8 cellular contexts compared by ENCODE assay signal in the genomic region with DNA sequence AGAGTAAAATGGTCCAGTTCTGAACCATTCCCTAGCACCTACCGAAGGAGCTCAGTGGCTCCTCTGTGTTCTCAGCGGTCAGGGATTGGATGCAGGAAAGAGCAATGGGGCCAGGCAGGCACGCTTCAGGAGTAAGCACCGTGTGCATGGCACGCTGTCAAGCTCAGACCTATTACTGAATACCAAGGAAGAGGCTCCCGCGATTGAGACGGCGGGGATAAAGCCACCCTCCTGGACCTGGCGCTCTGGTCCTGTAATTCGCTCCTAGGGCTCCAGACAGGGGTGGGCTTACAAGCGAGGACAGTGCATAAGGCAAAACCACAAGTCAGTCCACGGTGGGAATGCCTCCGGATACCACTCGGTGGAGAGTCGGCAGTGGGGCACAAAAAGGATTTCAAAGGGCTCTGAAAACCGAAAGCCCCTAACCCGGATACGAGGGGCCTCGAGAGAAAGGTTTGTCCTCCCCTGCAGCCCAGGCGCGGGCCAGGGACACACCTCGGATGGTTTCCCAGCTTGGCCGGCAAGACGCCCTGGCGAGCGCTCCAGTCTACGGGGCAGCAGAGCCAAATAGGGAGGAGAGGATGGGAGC. TPM values are rescaled to one million over a fixed set of nuclear protein-coding genes. Genes with fewer than 3 reads are reported as not detected.
A peak's percentile ranks its signal among the peaks of the same experiment; 100 is the strongest.
DNase-seq lines count a peak whose midpoint lies in the region; ATAC-seq and TF ChIP-seq lines count a peak whose summit lies in the region.

No MANE protein-coding gene starts in this region.

- H4K20me1 ChIP-seq in BLaER1 treated with 17β-estradiol and CSF1 and Interleukin-3, amounts not matched to agents 10 nM and 100 nM = peaks cover 0 to 26% (median under 1%) of the 10 kb centered on the region in 11 experiments; a peak in 8 of 22 replicates
- H4K20me1 ChIP-seq in OCI-LY7 (ENCODE audit: insufficient read depth, low read length) = peaks cover 4% of the 10 kb centered on the region

- WGBS in body of pancreas, 2 donors = 23 to 43% methylated on average over 14 to 28 of the region's 28 CpGs

- H3K27me3 ChIP-seq in BLaER1 treated with 17β-estradiol and CSF1 and Interleukin-3, amounts not matched to agents 10 nM and 100 nM = no peaks in the 10 kb centered on the region
- no peaks in the 10 kb centered on the region for H3K27me3 ChIP-seq in body of pancreas

- peak overlapping the region in 9 of 11 experiments; percentile 75 to 89 (median 85); a peak in 19 of 22 replicates for H3K27ac ChIP-seq in BLaER1 treated with 17β-estradiol and CSF1 and Interleukin-3, amounts not matched to agents 10 nM and 100 nM
- no peak overlapping the region for H3K27ac ChIP-seq in OCI-LY7 (ENCODE audit: low read depth, low read length, poor library complexity, severe bottlenecking)
- H3K27ac ChIP-seq in body of pancreas = peak overlapping the region in 2 of 4 donors; percentile 70 to 76

- peaks cover 17 to 30% (median 20%) of the 10 kb centered on the region in 10 experiments for H3K4me1 ChIP-seq in BLaER1 treated with 17β-estradiol and CSF1 and Interleukin-3, amounts not matched to agents 10 nM and 100 nM
- H3K4me1 ChIP-seq in OCI-LY7 (ENCODE audit: insufficient read depth, low read length, poor library complexity, severe bottlenecking) (peaks cover 24% of the 10 kb centered on the region), body of pancreas (peaks cover 15% of the 10 kb centered on the region)

- no peaks in the 10 kb centered on the region for H3K9me2 ChIP-seq in OCI-LY7 (ENCODE audit: insufficient read depth, low read length)

- H3K9ac ChIP-seq in BLaER1 treated with 17β-estradiol and CSF1 and Interleukin-3, amounts not matched to agents 10 nM and 100 nM = peak overlapping the region; percentile 72 to 92 (median 87)

- ATAC-seq in GM21619 (IDR thresholded peaks at IDR 0.05; ENCODE audit: unreplicated experiment) (peak; percentile 1), body of pancreas (no peak), HG03520 (IDR thresholded peaks at IDR 0.05; ENCODE audit: unreplicated experiment) (no peak)

- CTCF ChIA-PET in OCI-LY7 (lab: Charles Lee; ENCODE audit: unreplicated experiment) = no interaction called here

- intact Hi-C loops in OCI-LY7 (cut with micrococcal nuclease; ENCODE audit: unreplicated experiment) (no loop called here), body of pancreas (cut with DNase I) (no loop called here)

- TF ChIP-seq CTCF in OCI-LY7 (conservative IDR thresholded peaks at IDR 0.05; ENCODE audit: low read length) (no peak), body of pancreas (IDR thresholded peaks at IDR 0.05) (no peak), retinal pigment epithelial cell (conservative IDR thresholded peaks at IDR 0.05; ENCODE audit: low read depth, low read length) (no peak)

- peaks cover 0 to 16% (median 0%) of the 10 kb centered on the region in 11 experiments; a peak in 5 of 22 replicates for H3K36me3 ChIP-seq in BLaER1 treated with 17β-estradiol and CSF1 and Interleukin-3, amounts not matched to agents 10 nM and 100 nM
- peaks cover 4% of the 10 kb centered on the region; the same call in 1 of the 2 replicates for H3K36me3 ChIP-seq in OCI-LY7 (ENCODE audit: insufficient read depth, low read length)
- no peaks in the 10 kb centered on the region for H3K36me3 ChIP-seq in body of pancreas (replicated peaks in 1 of 2; ENCODE audit: insufficient read depth in 1 of 2, low read depth in 2 of 2)

- peaks cover 17% of the 10 kb centered on the region; the same call in 1 of the 2 replicates for H3K79me2 ChIP-seq in OCI-LY7 (ENCODE audit: insufficient read depth, low read depth, low read length)

- DNase-seq in OCI-LY7 (ENCODE audit: low spot score) = peak; percentile 31
- peak in 3 of 4 donors; percentile 8 to 36 (median 16) for DNase-seq in body of pancreas
- DNase-seq in retinal pigment epithelial cell (ENCODE audit: low read depth) = no peak
- no peak for DNase-seq in NAMALWA (ENCODE audit: low spot score)

- H3K9me3 ChIP-seq in BLaER1 treated with 17β-estradiol and CSF1 and Interleukin-3, amounts not matched to agents 10 nM and 100 nM (replicated peaks in 1 of 11) = no peaks in the 10 kb centered on the region
- no peaks in the 10 kb centered on the region for H3K9me3 ChIP-seq in OCI-LY7 (ENCODE audit: low read length)
- H3K9me3 ChIP-seq in body of pancreas = no peaks in the 10 kb centered on the region

- POLR2A ChIA-PET in OCI-LY7 (lab: Charles Lee) = interaction anchor here (0.8 kb wide), 1 partner anchor 16 kb away, joined by 3 read pairs; no protein-coding TSS in a partner anchor

- TF ChIP-seq POLR2A in body of pancreas (IDR thresholded peaks at IDR 0.05) = no peak

- H2AFZ ChIP-seq in OCI-LY7 (ENCODE audit: low read length) = peak overlapping the region; percentile 99; the same call in 1 of the 2 replicates

- H3K4me3 ChIP-seq in BLaER1 treated with 17β-estradiol and CSF1 and Interleukin-3, amounts not matched to agents 10 nM and 100 nM = peak overlapping the region; percentile 66 to 91 (median 84)
- peak overlapping the region; percentile 80 for H3K4me3 ChIP-seq in OCI-LY7 (ENCODE audit: low read depth, low read length, poor library complexity, severe bottlenecking)
- H3K4me3 ChIP-seq in body of pancreas = peak overlapping the region; percentile 2 to 78
- peak overlapping the region; percentile 91 for H3K4me3 ChIP-seq in iPS-11a (ENCODE audit: low read depth, low read length)
- peak overlapping the region; percentile 61 for H3K4me3 ChIP-seq in retinal pigment epithelial cell (ENCODE audit: low read length)

- H3K4me2 ChIP-seq in BLaER1 treated with 17β-estradiol and CSF1 and Interleukin-3, amounts not matched to agents 10 nM and 100 nM = peak overlapping the region; percentile 87 to 98 (median 93)
- peak overlapping the region; percentile 84 for H3K4me2 ChIP-seq in OCI-LY7 (ENCODE audit: low read length)

- BruUV-seq in OCI-LY7 (replicated peaks; lab: Mats Ljungman, UMichigan) = no TSS peak

RNA-seq across cellular contexts. Expression of a gene that starts 1.0 kb away (rescaled TPM):
- total RNA-seq in OCI-LY7 (2014; rRNA removed; shearing (Covaris generic)) = 22.5 and 27.0 TPM in 2 replicates
- 41.3 and 43.4 TPM in 2 replicates for total RNA-seq in OCI-LY7 (2022)
- total RNA-seq in body of pancreas = 1 to 10 TPM; 3.9 to 7.9 TPM

RNA-seq across cellular contexts. Expression of a gene that starts 34.9 kb away (rescaled TPM):
- total RNA-seq in OCI-LY7 (2014; rRNA removed; shearing (Covaris generic)) = 7.9 and 8.5 TPM in 2 replicates
- 29.7 and 30.7 TPM in 2 replicates for total RNA-seq in OCI-LY7 (2022)
- 1 to 10 TPM; 8.8 to 9.9 TPM for total RNA-seq in body of pancreas

RNA-seq across cellular contexts. Expression of a gene that starts 55.8 kb away (rescaled TPM):
- not detected in 2 replicates for total RNA-seq in OCI-LY7 (2014; rRNA removed; shearing (Covaris generic))
- 0.40 TPM in 1 of 2 replicates, not detected in the other for total RNA-seq in OCI-LY7 (2022)
- total RNA-seq in body of pancreas = 10 to 100 TPM; 11.2 to 14.3 TPM

Comparison
In these comparisons a context has a peak if more than half of its experiments do, and no peak if none do; other contexts are left out.
1. H3K4me3 ChIP-seq: peak in every context shown above with its lines; median percentile 91 in iPS-11a; 84 in BLaER1 treated with 17β-estradiol and CSF1 and Interleukin-3, amounts not matched to agents 10 nM and 100 nM; 80 in OCI-LY7; 61 in retinal pigment epithelial cell; 40 in body of pancreas.
2. DNase-seq: peak in OCI-LY7 (single experiment) and body of pancreas (3 of 4); none in retinal pigment epithelial cell (single experiment) and NAMALWA (single experiment).
3. RNA of a gene that starts 55.8 kb away (total RNA-seq): 11.2 to 14.3 TPM in body of pancreas; 0.40 TPM in OCI-LY7; every median in the first group is over 4 times any median in the second.